Comparison of ENCODE assay signal across 12 cellular contexts in genomic region chr2:226446406-226447001, GRCh38.
DNase-seq lines count a peak whose midpoint lies in the region; ATAC-seq and TF ChIP-seq lines count a peak whose summit lies in the region.
"Had no signal": no experiment of that assay in that cellular context is flagged by ENCODE, and none has a peak within 500 bp of the region (broad histone marks: within the 10 kb centered on the region; RNA-seq: fewer than 3 reads in every experiment).

No MANE protein-coding gene starts in this region.

- H3K9me3 ChIP-seq in mammary epithelial cell (replicated peaks; ENCODE audit: insufficient read depth, low read length), result peaks cover 3% of the 10 kb centered on the region

- WGBS in mammary epithelial cell (ENCODE audit: low coverage, missing lambda C conversion rate), result 63% methylated on average over 3 of the region's 3 CpGs

- CTCF ChIA-PET in mammary epithelial cell (lab: Charles Lee; ENCODE audit: low non-redundant PET), result interaction anchor here (0.7 kb wide), 1 partner anchor 349 kb away, joined by 3 read pairs; no protein-coding TSS in a partner anchor

- dilution Hi-C loops in mammary epithelial cell (cut with HindIII; ENCODE audit: low sequenced_read_pairs), result no loop called here

- H3K27ac ChIP-seq in mammary epithelial cell (ENCODE audit: insufficient read depth, low read depth, low read length), result peak overlapping the region; percentile 55

- no peaks in the 10 kb centered on the region for H4K20me1 ChIP-seq in mammary epithelial cell (ENCODE audit: insufficient read depth, low read length)

- no peak overlapping the region for H3K4me2 ChIP-seq in mammary epithelial cell (ENCODE audit: insufficient read depth, low read depth, low read length)

- H3K4me3 ChIP-seq in mammary epithelial cell (replicated peaks in 1 of 3; ENCODE audit: insufficient read depth in 1 of 3, low read depth in 2 of 3, low read length in 3 of 3), result no peak overlapping the region

- H3K9ac ChIP-seq in mammary epithelial cell (ENCODE audit: insufficient read depth, low read length), result no peak overlapping the region

- BruUV-seq in mammary epithelial cell (replicated peaks; lab: Mats Ljungman, UMichigan), result no TSS peak

- peaks cover 17% of the 10 kb centered on the region for H3K4me1 ChIP-seq in mammary epithelial cell (ENCODE audit: insufficient read depth, low read length)

- intact Hi-C loops in Right ventricle myocardium superior (cut with DNase I) (loop anchor here (10.0 kb wide), 1 partner anchor 348 kb away; the partner anchor contains the start of gene IRS1), cardiac septum (cut with DNase I) (loop anchor here (2.0 to 10.0 kb wide), 3 partner anchors 108 to 350 kb away; no protein-coding TSS in a partner anchor), mammary epithelial cell (cut with micrococcal nuclease) (loop anchor here (1.0 to 5.0 kb wide), 3 partner anchors 20 to 329 kb away; no protein-coding TSS in a partner anchor), left cardiac atrium (cut with DNase I) (no loop called here), head of caudate nucleus (cut with DNase I) (no loop called here)

- TF ChIP-seq CTCF in mammary epithelial cell (conservative IDR thresholded peaks at IDR 0.05 in 1 of 2, IDR thresholded peaks at IDR 0.05 in 1 of 2; ENCODE audit: extremely low read depth in 1 of 2, insufficient read depth in 1 of 2, low read depth in 1 of 2, low read length in 2 of 2), result no peak

- peak; percentile 80 for ATAC-seq in Right ventricle myocardium superior (ENCODE audit: poor library complexity)
- ATAC-seq in left cardiac atrium, result peak; percentile 69 to 78
- ATAC-seq: sciatic nerve; stimulated activated memory B cell treated with anti-CD40 and anti-IgM and Interleukin-4, amounts not matched to agents 10 μg/mL and 1 μg/mL and 100 μg/mL, for 72 hours had no signal

- DNase-seq in Right ventricle myocardium superior (no peak), cardiac septum (ENCODE audit: low spot score) (no peak), mammary epithelial cell (no peak), left cardiac atrium (no peak), NCI-H510A treated with DMSO at 0.1 percent for 48 hours (lab: John Stamatoyannopoulos, UW) (no peak), head of caudate nucleus (no peak), SIG-M5 (lab: John Stamatoyannopoulos, UW) (no peak), SKM-1 treated with dmso at 0.1 percent for 144 hours (lab: John Stamatoyannopoulos, UW; ENCODE audit: unreplicated experiment) (no peak)
- DNase-seq: activated gamma-delta T cell, NCI-H2171 treated with DMSO at 0.1 percent for 48 hours had no signal

- H3K79me2 ChIP-seq in mammary epithelial cell (ENCODE audit: insufficient read depth, low read length), result no peaks in the 10 kb centered on the region

- H3K36me3 ChIP-seq in mammary epithelial cell (ENCODE audit: insufficient read depth, low read length), result no peaks in the 10 kb centered on the region

- H3K27me3 ChIP-seq in mammary epithelial cell (ENCODE audit: insufficient read depth, low read length), result no peaks in the 10 kb centered on the region

- no peak overlapping the region for H2AFZ ChIP-seq in mammary epithelial cell (ENCODE audit: low read depth, low read length)

- in situ Hi-C loops in mammary epithelial cell (cut with MboI; ENCODE audit: low sequenced_read_pairs in 2 of 2), result no loop called here

Comparison
In these comparisons a context has a peak if more than half of its experiments do, and no peak if none do; other contexts are left out.
1. intact Hi-C loops: an anchor here in Right ventricle myocardium superior (10.0 kb wide), cardiac septum (2.0 to 10.0 kb wide) and mammary epithelial cell (1.0 to 5.0 kb wide); none called in left cardiac atrium and head of caudate nucleus.